In genomic region chr17:50541916-50542688, GRCh38 we compare ENCODE assay signal across 9 cellular contexts. TPM values are rescaled to one million over a fixed set of nuclear protein-coding genes. Genes with fewer than 3 reads are reported as not detected.
DNase-seq lines count a peak whose midpoint lies in the region; ATAC-seq and TF ChIP-seq lines count a peak whose summit lies in the region.
"Had no signal": no experiment of that assay in that cellular context is flagged by ENCODE, and none has a peak within 500 bp of the region (broad histone marks: within the 10 kb centered on the region; RNA-seq: fewer than 3 reads in every experiment).

No MANE protein-coding gene starts in this region.

- peaks cover 22% of the 10 kb centered on the region for H3K4me1 Mint-ChIP-seq in CD4-positive, alpha-beta T cell (ENCODE audit: low read depth)
- peaks cover 12% of the 10 kb centered on the region for H3K4me1 Mint-ChIP-seq in activated CD8-positive, alpha-beta memory T cell treated with anti-CD3 and anti-CD28 coated beads, Interleukin-2, amount 10 ng/mL, durations not matched to agents 7 days and 5 days

- peak; percentile 84 for ATAC-seq in CD4-positive, alpha-beta T cell (ENCODE audit: poor library complexity)
- ATAC-seq in GM19395 (IDR thresholded peaks at IDR 0.05; ENCODE audit: unreplicated experiment), result peak; percentile 76
- peak; percentile 70 for ATAC-seq in HG03520 (IDR thresholded peaks at IDR 0.05; ENCODE audit: unreplicated experiment)
- ATAC-seq in activated CD8-positive, alpha-beta memory T cell treated with anti-CD3 and anti-CD28 coated beads, Interleukin-2, amount 10 ng/mL, durations not matched to agents 7 days and 5 days, result peak; percentile 91

- intact Hi-C loops in CD4-positive, alpha-beta T cell (cut with DNase I, micrococcal nuclease), result loop anchor here in 1 of 2 experiments (10.0 kb wide), 1 partner anchor 57 kb away; no protein-coding TSS in a partner anchor

- H3K9me3 ChIP-seq in CD4-positive, alpha-beta T cell (ENCODE audit: control insufficient read depth, low read length), result no peaks in the 10 kb centered on the region
- H3K9me3 ChIP-seq in endocrine pancreas (ENCODE audit: control insufficient read depth, low read length) (no peaks in the 10 kb centered on the region), mesodermal cell (ENCODE audit: control insufficient read depth, low read length) (no peaks in the 10 kb centered on the region)

- peak; percentile 61 to 86 (median 75) for DNase-seq in CD4-positive, alpha-beta T cell
- DNase-seq in NK-92 (lab: John Stamatoyannopoulos, UW; ENCODE audit: unreplicated experiment), result peak; percentile 19
- peak; percentile 85 for DNase-seq in activated CD8-positive, alpha-beta memory T cell treated with anti-CD3 and anti-CD28 coated beads, Interleukin-2, amount 10 ng/mL, durations not matched to agents 7 days and 5 days
- DNase-seq in stimulated activated CD8-positive, alpha-beta memory T cell treated with anti-CD3 and anti-CD28 coated beads, Interleukin-15, amount 100 ng/mL, for 24 hours (ENCODE audit: low read depth), result peak; percentile 65

- POLR2A ChIA-PET in CD4-positive, alpha-beta T cell (lab: Charles Lee), result interaction anchor here (0.6 to 1.6 kb wide), 5 partner anchors 10 to 238 kb away, joined by 3 to 19 read pairs (median 3); partner anchors contain the start of genes CACNA1G, EPN3, LRRC59 and LUC7L3

- TF ChIP-seq CTCF in CD4-positive, alpha-beta T cell (IDR thresholded peaks at IDR 0.05), result peak; percentile 21

- H3K4me3 Mint-ChIP-seq in CD4-positive, alpha-beta T cell, result peak overlapping the region; percentile 78
- H3K4me3 Mint-ChIP-seq in activated CD8-positive, alpha-beta memory T cell treated with anti-CD3 and anti-CD28 coated beads, Interleukin-2, amount 10 ng/mL, durations not matched to agents 7 days and 5 days, result peak overlapping the region; percentile 71

- no peaks in the 10 kb centered on the region for H3K27me3 ChIP-seq in CD4-positive, alpha-beta T cell (ENCODE audit: control insufficient read depth, insufficient read depth, low read length)
- H3K27me3 ChIP-seq in endocrine pancreas (ENCODE audit: control insufficient read depth, insufficient read depth, low read length), result no peaks in the 10 kb centered on the region

- H3K4me1 ChIP-seq in endocrine pancreas (ENCODE audit: control insufficient read depth, insufficient read depth, low read length), result no peaks in the 10 kb centered on the region
- peaks cover 7% of the 10 kb centered on the region for H3K4me1 ChIP-seq in mesodermal cell (ENCODE audit: control insufficient read depth, insufficient read depth, low read length, poor library complexity, severe bottlenecking)

- no peaks in the 10 kb centered on the region for H3K36me3 ChIP-seq in endocrine pancreas (ENCODE audit: control insufficient read depth, insufficient read depth, low read length)
- H3K36me3 ChIP-seq in mesodermal cell (ENCODE audit: control insufficient read depth, insufficient read depth, low read length), result no peaks in the 10 kb centered on the region

- H3K4me3 ChIP-seq in endocrine pancreas (ENCODE audit: control insufficient read depth, insufficient read depth, low read length) (peak overlapping the region; percentile 55), mesodermal cell (ENCODE audit: extremely low read depth, insufficient read depth, low read length, poor library complexity, severe bottlenecking) (peak overlapping the region; percentile 45)

- CTCF ChIA-PET in CD4-positive, alpha-beta T cell (lab: Charles Lee), result interaction anchor here (0.6 to 2.4 kb wide), 4 partner anchors 21 to 311 kb away, joined by 3 to 10 read pairs (median 4); no protein-coding TSS in a partner anchor
- CTCF ChIA-PET in activated CD8-positive, alpha-beta memory T cell treated with anti-CD3 and anti-CD28 coated beads, Interleukin-2, amount 10 ng/mL, durations not matched to agents 7 days and 5 days (lab: Charles Lee), result interaction anchor here (0.6 to 3.6 kb wide), 20 partner anchors 9 to 342 kb away, joined by 3 to 20 read pairs (median 4); partner anchors contain the start of genes ACSF2, CACNA1G, EPN3 and RSAD1

- no peaks in the 10 kb centered on the region for H3K9me3 Mint-ChIP-seq in CD4-positive, alpha-beta T cell
- no peaks in the 10 kb centered on the region for H3K9me3 Mint-ChIP-seq in activated CD8-positive, alpha-beta memory T cell treated with anti-CD3 and anti-CD28 coated beads, Interleukin-2, amount 10 ng/mL, durations not matched to agents 7 days and 5 days (ENCODE audit: low read depth)

- 3 to 4% methylated on average over 51 to 54 of the region's 65 CpGs for WGBS in mesodermal cell (ENCODE audit: insufficient coverage in 2 of 2), 2 experiments

- H3K27me3 Mint-ChIP-seq in CD4-positive, alpha-beta T cell, result peaks cover 6% of the 10 kb centered on the region
- peaks cover 9% of the 10 kb centered on the region for H3K27me3 Mint-ChIP-seq in activated CD8-positive, alpha-beta memory T cell treated with anti-CD3 and anti-CD28 coated beads, Interleukin-2, amount 10 ng/mL, durations not matched to agents 7 days and 5 days

- H3K9ac ChIP-seq in endocrine pancreas (ENCODE audit: control insufficient read depth, insufficient read depth, low read length), result peak overlapping the region; percentile 60

- no peak overlapping the region for H3K27ac ChIP-seq in CD4-positive, alpha-beta T cell (ENCODE audit: low read depth, low read length)
- H3K27ac ChIP-seq in mesodermal cell (ENCODE audit: low read depth, low read length, severe bottlenecking), result peak overlapping the region; percentile 12

- no peaks in the 10 kb centered on the region for H3K36me3 Mint-ChIP-seq in CD4-positive, alpha-beta T cell (ENCODE audit: low read depth)
- H3K36me3 Mint-ChIP-seq in activated CD8-positive, alpha-beta memory T cell treated with anti-CD3 and anti-CD28 coated beads, Interleukin-2, amount 10 ng/mL, durations not matched to agents 7 days and 5 days, result no peaks in the 10 kb centered on the region

- no peak overlapping the region for H3K27ac Mint-ChIP-seq in CD4-positive, alpha-beta T cell
- H3K27ac Mint-ChIP-seq in activated CD8-positive, alpha-beta memory T cell treated with anti-CD3 and anti-CD28 coated beads, Interleukin-2, amount 10 ng/mL, durations not matched to agents 7 days and 5 days, result peak overlapping the region; percentile 52

RNA-seq across cellular contexts. Expression of gene SPATA20, which starts 4.9 kb away (rescaled TPM):
- total RNA-seq in CD4-positive, alpha-beta T cell, result 10 to 100 TPM; 10.2 to 10.3 TPM
- total RNA-seq in activated CD8-positive, alpha-beta memory T cell treated with anti-CD3 and anti-CD28 coated beads, Interleukin-2, amount 10 ng/mL, durations not matched to agents 7 days and 5 days, result 10 to 100 TPM; 29.9 to 35.2 TPM
- polyA plus RNA-seq in mesodermal cell (2013, experiment 1 of 2), result 25.5 TPM
- polyA plus RNA-seq in mesodermal cell (2013, experiment 2 of 2), result 26.0 TPM

RNA-seq across cellular contexts. Expression of gene EPN3, which starts 9.6 kb away (rescaled TPM):
- total RNA-seq in CD4-positive, alpha-beta T cell, result not detected
- total RNA-seq in activated CD8-positive, alpha-beta memory T cell treated with anti-CD3 and anti-CD28 coated beads, Interleukin-2, amount 10 ng/mL, durations not matched to agents 7 days and 5 days, result not detected
- not detected for polyA plus RNA-seq in mesodermal cell (2013, experiment 1 of 2)
- not detected for polyA plus RNA-seq in mesodermal cell (2013, experiment 2 of 2)

RNA-seq across cellular contexts. Expression of gene CACNA1G, which starts 18.4 kb away (rescaled TPM):
- not detected for total RNA-seq in CD4-positive, alpha-beta T cell
- not detected for total RNA-seq in activated CD8-positive, alpha-beta memory T cell treated with anti-CD3 and anti-CD28 coated beads, Interleukin-2, amount 10 ng/mL, durations not matched to agents 7 days and 5 days
- polyA plus RNA-seq in mesodermal cell (2013, experiment 1 of 2), result 3.4 TPM
- polyA plus RNA-seq in mesodermal cell (2013, experiment 2 of 2), result 2.1 TPM
- total RNA-seq: glomerular endothelial cell had no signal

RNA-seq across cellular contexts. Expression of gene MYCBPAP, which starts 33.9 kb away (rescaled TPM):
- 1 to 10 TPM in 1 of 2 experiments, under 1 TPM in 1; 0.78 to 1.5 TPM for total RNA-seq in CD4-positive, alpha-beta T cell
- 10 to 100 TPM in 1 of 2 experiments, 1 to 10 TPM in 1; 6.7 to 13.9 TPM for total RNA-seq in activated CD8-positive, alpha-beta memory T cell treated with anti-CD3 and anti-CD28 coated beads, Interleukin-2, amount 10 ng/mL, durations not matched to agents 7 days and 5 days
- 0.81 TPM for polyA plus RNA-seq in mesodermal cell (2013, experiment 1 of 2)
- 1.5 TPM for polyA plus RNA-seq in mesodermal cell (2013, experiment 2 of 2)

Comparison
In these comparisons a context has a peak if more than half of its experiments do, and no peak if none do; other contexts are left out.
1. DNase-seq: peak in every context shown above with its lines; median percentile 85 in activated CD8-positive, alpha-beta memory T cell treated with anti-CD3 and anti-CD28 coated beads, Interleukin-2, amount 10 ng/mL, durations not matched to agents 7 days and 5 days; 75 in CD4-positive, alpha-beta T cell; 65 in stimulated activated CD8-positive, alpha-beta memory T cell treated with anti-CD3 and anti-CD28 coated beads, Interleukin-15, amount 100 ng/mL, for 24 hours; 19 in NK-92.